19 cellular contexts compared by ENCODE assay signal in genomic region chr2:118699816-118700215, GRCh38.
"Had no signal": no experiment of that assay in that cellular context is flagged by ENCODE, and none has a peak within 500 bp of the region (broad histone marks: within the 10 kb centered on the region; RNA-seq: fewer than 3 reads in every experiment).

No MANE protein-coding gene starts in this region.

- H3K79me2 ChIP-seq: parathyroid adenoma had no signal

- H2AFZ ChIP-seq: parathyroid adenoma had no signal

- H3K27me3 ChIP-seq: colonic mucosa, heart left ventricle, right lobe of liver, stomach, transverse colon had no signal

- H3K4me3 Mint-ChIP-seq: naive thymus-derived CD4-positive, alpha-beta T cell; nephron progenitor cell had no signal

- H3K9me3 Mint-ChIP-seq: nephron progenitor cell had no signal

- H3K9ac ChIP-seq: parathyroid adenoma had no signal

- H3K36me3 ChIP-seq: colonic mucosa, heart left ventricle, right lobe of liver, stomach, thoracic aorta, transverse colon had no signal

- H3K4me1 ChIP-seq: colonic mucosa, heart left ventricle, parathyroid adenoma, psoas muscle, right lobe of liver, stomach, transverse colon had no signal

- H3K4me1 Mint-ChIP-seq: naive thymus-derived CD4-positive, alpha-beta T cell had no signal

- H3K9me3 ChIP-seq: colonic mucosa, psoas muscle, right lobe of liver, thoracic aorta, transverse colon had no signal

- ATAC-seq: heart left ventricle; naive thymus-derived CD4-positive, alpha-beta T cell; psoas muscle; right lobe of liver had no signal

- FAIRE-seq: endothelial cell of umbilical vein, frontal cortex, islet of Langerhans had no signal

- H3K27ac Mint-ChIP-seq: naive thymus-derived CD4-positive, alpha-beta T cell; nephron progenitor cell had no signal

- H3K27ac ChIP-seq: colonic mucosa, heart left ventricle, parathyroid adenoma, psoas muscle, right lobe of liver, stomach, thoracic aorta, transverse colon had no signal

- H3K4me3 ChIP-seq: colonic mucosa, heart left ventricle, psoas muscle, right lobe of liver, stomach, thoracic aorta, transverse colon had no signal

- H3K36me3 Mint-ChIP-seq: naive thymus-derived CD4-positive, alpha-beta T cell had no signal

- DNase-seq: colonic mucosa; dermis blood vessel endothelial cell; heart left ventricle; hypothalamus; kidney glomerular epithelial cell; mesendoderm; naive thymus-derived CD4-positive, alpha-beta T cell; nephron progenitor cell; psoas muscle; right lobe of liver; stimulated activated naive CD4-positive, alpha-beta T cell; stomach; substantia nigra; transverse colon had no signal
